Comparison of ENCODE assay signal across 1 cellular context in the genomic region with DNA sequence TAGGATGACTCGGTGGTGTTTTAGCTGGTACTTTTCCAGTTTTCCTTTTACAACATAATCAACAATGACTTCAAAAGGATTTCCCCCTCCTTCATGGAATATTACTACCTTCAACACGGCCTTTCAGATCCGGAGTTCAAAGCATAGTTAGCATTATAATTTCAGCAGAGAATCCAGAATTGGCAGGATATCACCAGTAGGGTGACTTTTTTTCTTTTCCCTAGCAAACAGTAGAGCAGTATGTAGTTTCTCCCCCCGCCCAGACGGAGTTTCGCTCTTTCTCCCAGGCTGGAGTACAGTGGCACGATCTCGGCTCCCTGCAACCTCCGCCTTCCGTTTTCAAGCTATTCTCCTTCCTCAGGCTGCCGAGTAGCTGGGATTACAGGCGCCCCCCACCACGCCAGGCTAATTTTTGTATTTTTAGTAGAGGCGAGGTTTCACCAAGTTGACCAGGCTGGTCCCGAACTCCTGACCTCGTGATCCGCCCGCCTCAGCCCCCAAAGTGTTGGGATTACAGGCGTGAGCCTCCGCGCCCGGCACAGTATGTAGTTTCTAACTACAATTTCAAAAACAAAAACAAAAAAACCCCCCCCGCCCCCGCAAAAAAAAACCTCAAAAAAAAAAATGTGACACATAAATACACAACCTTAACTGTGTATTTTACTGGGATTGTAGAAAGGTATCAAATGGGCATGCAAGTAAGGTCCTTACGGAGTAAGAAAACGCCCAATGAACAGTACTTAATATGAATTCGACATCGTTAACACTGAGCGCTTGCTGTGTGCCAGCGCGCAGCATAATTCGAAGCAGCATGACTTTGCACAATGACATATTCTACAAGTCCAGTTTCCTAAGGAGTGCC.
TF ChIP-seq lines count a peak whose summit lies in the region.

No MANE protein-coding gene starts in this region.

TF ChIP-seq in HepG2, 621 proteins besides CTCF, POLR2A, EP300 and RAD21 (continued from another document and continues in another):
- no peak for TF ChIP-seq SNRNP70 (IDR thresholded peaks at IDR 0.05; ENCODE audit: low read depth, low read length)
- no peak; the same call in 1 of the 2 replicates for TF ChIP-seq SOX13 (IDR thresholded peaks at IDR 0.05)
- TF ChIP-seq SOX13 (CRISPR knock-in tag; conservative IDR thresholded peaks at IDR 0.05 in 1 of 2, IDR thresholded peaks at IDR 0.05 in 1 of 2), result peak in 1 of 2 experiments; percentile 85; a peak in 2 of 4 replicates
- no peak for TF ChIP-seq PCBP2 (optimal IDR thresholded peaks at IDR 0.05; ENCODE audit: low read depth, low read length, poor library complexity, severe bottlenecking)
- TF ChIP-seq, protein P1, sequence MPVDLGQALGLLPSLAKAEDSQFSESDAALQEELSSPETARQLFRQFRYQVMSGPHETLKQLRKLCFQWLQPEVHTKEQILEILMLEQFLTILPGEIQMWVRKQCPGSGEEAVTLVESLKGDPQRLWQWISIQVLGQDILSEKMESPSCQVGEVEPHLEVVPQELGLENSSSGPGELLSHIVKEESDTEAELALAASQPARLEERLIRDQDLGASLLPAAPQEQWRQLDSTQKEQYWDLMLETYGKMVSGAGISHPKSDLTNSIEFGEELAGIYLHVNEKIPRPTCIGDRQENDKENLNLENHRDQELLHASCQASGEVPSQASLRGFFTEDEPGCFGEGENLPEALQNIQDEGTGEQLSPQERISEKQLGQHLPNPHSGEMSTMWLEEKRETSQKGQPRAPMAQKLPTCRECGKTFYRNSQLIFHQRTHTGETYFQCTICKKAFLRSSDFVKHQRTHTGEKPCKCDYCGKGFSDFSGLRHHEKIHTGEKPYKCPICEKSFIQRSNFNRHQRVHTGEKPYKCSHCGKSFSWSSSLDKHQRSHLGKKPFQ (CRISPR knock-in tag; IDR thresholded peaks at IDR 0.05; ENCODE audit: insufficient replicate concordance), result no peak
- TF ChIP-seq ARHGAP35 (CRISPR knock-in tag; IDR thresholded peaks at IDR 0.05; ENCODE audit: borderline replicate concordance), result no peak
- no peak for TF ChIP-seq ZNF549 (CRISPR knock-in tag; IDR thresholded peaks at IDR 0.05)
- no peak for TF ChIP-seq SIX1 (CRISPR knock-in tag; IDR thresholded peaks at IDR 0.05; ENCODE audit: borderline replicate concordance)
- no peak for TF ChIP-seq NFRKB (IDR thresholded peaks at IDR 0.05)
- no peak for TF ChIP-seq PLRG1 (conservative IDR thresholded peaks at IDR 0.05)
- no peak for TF ChIP-seq NFE2L1 (CRISPR knock-in tag; IDR thresholded peaks at IDR 0.05; ENCODE audit: borderline replicate concordance)
- TF ChIP-seq NCOR1 (IDR thresholded peaks at IDR 0.05; ENCODE audit: borderline replicate concordance, low read length), result peak; percentile 49
- TF ChIP-seq, protein P2, sequence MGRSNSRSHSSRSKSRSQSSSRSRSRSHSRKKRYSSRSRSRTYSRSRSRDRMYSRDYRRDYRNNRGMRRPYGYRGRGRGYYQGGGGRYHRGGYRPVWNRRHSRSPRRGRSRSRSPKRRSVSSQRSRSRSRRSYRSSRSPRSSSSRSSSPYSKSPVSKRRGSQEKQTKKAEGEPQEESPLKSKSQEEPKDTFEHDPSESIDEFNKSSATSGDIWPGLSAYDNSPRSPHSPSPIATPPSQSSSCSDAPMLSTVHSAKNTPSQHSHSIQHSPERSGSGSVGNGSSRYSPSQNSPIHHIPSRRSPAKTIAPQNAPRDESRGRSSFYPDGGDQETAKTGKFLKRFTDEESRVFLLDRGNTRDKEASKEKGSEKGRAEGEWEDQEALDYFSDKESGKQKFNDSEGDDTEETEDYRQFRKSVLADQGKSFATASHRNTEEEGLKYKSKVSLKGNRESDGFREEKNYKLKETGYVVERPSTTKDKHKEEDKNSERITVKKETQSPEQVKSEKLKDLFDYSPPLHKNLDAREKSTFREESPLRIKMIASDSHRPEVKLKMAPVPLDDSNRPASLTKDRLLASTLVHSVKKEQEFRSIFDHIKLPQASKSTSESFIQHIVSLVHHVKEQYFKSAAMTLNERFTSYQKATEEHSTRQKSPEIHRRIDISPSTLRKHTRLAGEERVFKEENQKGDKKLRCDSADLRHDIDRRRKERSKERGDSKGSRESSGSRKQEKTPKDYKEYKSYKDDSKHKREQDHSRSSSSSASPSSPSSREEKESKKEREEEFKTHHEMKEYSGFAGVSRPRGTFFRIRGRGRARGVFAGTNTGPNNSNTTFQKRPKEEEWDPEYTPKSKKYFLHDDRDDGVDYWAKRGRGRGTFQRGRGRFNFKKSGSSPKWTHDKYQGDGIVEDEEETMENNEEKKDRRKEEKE (IDR thresholded peaks at IDR 0.05), result no peak
- TF ChIP-seq, protein P3, sequence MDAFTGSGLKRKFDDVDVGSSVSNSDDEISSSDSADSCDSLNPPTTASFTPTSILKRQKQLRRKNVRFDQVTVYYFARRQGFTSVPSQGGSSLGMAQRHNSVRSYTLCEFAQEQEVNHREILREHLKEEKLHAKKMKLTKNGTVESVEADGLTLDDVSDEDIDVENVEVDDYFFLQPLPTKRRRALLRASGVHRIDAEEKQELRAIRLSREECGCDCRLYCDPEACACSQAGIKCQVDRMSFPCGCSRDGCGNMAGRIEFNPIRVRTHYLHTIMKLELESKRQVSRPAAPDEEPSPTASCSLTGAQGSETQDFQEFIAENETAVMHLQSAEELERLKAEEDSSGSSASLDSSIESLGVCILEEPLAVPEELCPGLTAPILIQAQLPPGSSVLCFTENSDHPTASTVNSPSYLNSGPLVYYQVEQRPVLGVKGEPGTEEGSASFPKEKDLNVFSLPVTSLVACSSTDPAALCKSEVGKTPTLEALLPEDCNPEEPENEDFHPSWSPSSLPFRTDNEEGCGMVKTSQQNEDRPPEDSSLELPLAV (CRISPR knock-in tag; conservative IDR thresholded peaks at IDR 0.05; ENCODE audit: low read depth), result no peak
- TF ChIP-seq, protein P4, sequence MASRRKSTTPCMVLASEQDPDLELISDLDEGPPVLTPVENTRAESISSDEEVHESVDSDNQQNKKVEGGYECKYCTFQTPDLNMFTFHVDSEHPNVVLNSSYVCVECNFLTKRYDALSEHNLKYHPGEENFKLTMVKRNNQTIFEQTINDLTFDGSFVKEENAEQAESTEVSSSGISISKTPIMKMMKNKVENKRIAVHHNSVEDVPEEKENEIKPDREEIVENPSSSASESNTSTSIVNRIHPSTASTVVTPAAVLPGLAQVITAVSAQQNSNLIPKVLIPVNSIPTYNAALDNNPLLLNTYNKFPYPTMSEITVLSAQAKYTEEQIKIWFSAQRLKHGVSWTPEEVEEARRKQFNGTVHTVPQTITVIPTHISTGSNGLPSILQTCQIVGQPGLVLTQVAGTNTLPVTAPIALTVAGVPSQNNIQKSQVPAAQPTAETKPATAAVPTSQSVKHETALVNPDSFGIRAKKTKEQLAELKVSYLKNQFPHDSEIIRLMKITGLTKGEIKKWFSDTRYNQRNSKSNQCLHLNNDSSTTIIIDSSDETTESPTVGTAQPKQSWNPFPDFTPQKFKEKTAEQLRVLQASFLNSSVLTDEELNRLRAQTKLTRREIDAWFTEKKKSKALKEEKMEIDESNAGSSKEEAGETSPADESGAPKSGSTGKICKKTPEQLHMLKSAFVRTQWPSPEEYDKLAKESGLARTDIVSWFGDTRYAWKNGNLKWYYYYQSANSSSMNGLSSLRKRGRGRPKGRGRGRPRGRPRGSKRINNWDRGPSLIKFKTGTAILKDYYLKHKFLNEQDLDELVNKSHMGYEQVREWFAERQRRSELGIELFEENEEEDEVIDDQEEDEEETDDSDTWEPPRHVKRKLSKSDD (CRISPR knock-in tag; IDR thresholded peaks at IDR 0.05; ENCODE audit: low read depth), result no peak
- TF ChIP-seq SMARCE1 (IDR thresholded peaks at IDR 0.05; ENCODE audit: borderline replicate concordance), result no peak
- no peak for TF ChIP-seq POGZ (CRISPR knock-in tag; IDR thresholded peaks at IDR 0.05)
- TF ChIP-seq RELA (CRISPR knock-in tag; IDR thresholded peaks at IDR 0.05), result no peak
- no peak for TF ChIP-seq GZF1 (CRISPR knock-in tag; IDR thresholded peaks at IDR 0.05)
- TF ChIP-seq ZNF652 (CRISPR knock-in tag; IDR thresholded peaks at IDR 0.05; ENCODE audit: borderline replicate concordance, low read depth), result no peak
- TF ChIP-seq, protein P5, sequence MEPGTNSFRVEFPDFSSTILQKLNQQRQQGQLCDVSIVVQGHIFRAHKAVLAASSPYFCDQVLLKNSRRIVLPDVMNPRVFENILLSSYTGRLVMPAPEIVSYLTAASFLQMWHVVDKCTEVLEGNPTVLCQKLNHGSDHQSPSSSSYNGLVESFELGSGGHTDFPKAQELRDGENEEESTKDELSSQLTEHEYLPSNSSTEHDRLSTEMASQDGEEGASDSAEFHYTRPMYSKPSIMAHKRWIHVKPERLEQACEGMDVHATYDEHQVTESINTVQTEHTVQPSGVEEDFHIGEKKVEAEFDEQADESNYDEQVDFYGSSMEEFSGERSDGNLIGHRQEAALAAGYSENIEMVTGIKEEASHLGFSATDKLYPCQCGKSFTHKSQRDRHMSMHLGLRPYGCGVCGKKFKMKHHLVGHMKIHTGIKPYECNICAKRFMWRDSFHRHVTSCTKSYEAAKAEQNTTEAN (CRISPR knock-in tag; conservative IDR thresholded peaks at IDR 0.05), result no peak
- no peak for TF ChIP-seq JUNB (CRISPR knock-in tag; IDR thresholded peaks at IDR 0.05; ENCODE audit: borderline replicate concordance)
- TF ChIP-seq ZNF333 (CRISPR knock-in tag; IDR thresholded peaks at IDR 0.05; ENCODE audit: borderline replicate concordance), result no peak
- no peak for TF ChIP-seq ZSCAN30 (CRISPR knock-in tag; IDR thresholded peaks at IDR 0.05)
- TF ChIP-seq CAMTA2 (CRISPR knock-in tag; IDR thresholded peaks at IDR 0.05; ENCODE audit: borderline replicate concordance), result no peak
- TF ChIP-seq SAFB2 (CRISPR knock-in tag; IDR thresholded peaks at IDR 0.05; ENCODE audit: borderline replicate concordance, low read depth), result no peak
- TF ChIP-seq ZNF17 (CRISPR knock-in tag; IDR thresholded peaks at IDR 0.05), result no peak
- no peak for TF ChIP-seq ZNF329 (CRISPR knock-in tag; IDR thresholded peaks at IDR 0.05; ENCODE audit: low read depth)
- TF ChIP-seq, protein P6, sequence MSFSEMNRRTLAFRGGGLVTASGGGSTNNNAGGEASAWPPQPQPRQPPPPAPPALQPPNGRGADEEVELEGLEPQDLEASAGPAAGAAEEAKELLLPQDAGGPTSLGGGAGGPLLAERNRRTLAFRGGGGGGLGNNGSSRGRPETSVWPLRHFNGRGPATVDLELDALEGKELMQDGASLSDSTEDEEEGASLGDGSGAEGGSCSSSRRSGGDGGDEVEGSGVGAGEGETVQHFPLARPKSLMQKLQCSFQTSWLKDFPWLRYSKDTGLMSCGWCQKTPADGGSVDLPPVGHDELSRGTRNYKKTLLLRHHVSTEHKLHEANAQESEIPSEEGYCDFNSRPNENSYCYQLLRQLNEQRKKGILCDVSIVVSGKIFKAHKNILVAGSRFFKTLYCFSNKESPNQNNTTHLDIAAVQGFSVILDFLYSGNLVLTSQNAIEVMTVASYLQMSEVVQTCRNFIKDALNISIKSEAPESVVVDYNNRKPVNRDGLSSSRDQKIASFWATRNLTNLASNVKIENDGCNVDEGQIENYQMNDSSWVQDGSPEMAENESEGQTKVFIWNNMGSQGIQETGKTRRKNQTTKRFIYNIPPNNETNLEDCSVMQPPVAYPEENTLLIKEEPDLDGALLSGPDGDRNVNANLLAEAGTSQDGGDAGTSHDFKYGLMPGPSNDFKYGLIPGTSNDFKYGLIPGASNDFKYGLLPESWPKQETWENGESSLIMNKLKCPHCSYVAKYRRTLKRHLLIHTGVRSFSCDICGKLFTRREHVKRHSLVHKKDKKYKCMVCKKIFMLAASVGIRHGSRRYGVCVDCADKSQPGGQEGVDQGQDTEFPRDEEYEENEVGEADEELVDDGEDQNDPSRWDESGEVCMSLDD (CRISPR knock-in tag; IDR thresholded peaks at IDR 0.05; ENCODE audit: borderline replicate concordance), result no peak
- no peak for TF ChIP-seq FLYWCH1 (CRISPR knock-in tag; IDR thresholded peaks at IDR 0.05)
- TF ChIP-seq BRD4 (CRISPR knock-in tag; IDR thresholded peaks at IDR 0.05), result no peak; the same call in 1 of the 2 replicates
- no peak for TF ChIP-seq JDP2 (CRISPR knock-in tag; IDR thresholded peaks at IDR 0.05; ENCODE audit: borderline replicate concordance)
- no peak for TF ChIP-seq ZNF672 (CRISPR knock-in tag; IDR thresholded peaks at IDR 0.05)
- TF ChIP-seq ZSCAN29 (CRISPR knock-in tag; conservative IDR thresholded peaks at IDR 0.05), result no peak; the same call in 1 of the 2 replicates
- TF ChIP-seq NKX3-1 (CRISPR knock-in tag; IDR thresholded peaks at IDR 0.05), result no peak
- TF ChIP-seq, protein P7, sequence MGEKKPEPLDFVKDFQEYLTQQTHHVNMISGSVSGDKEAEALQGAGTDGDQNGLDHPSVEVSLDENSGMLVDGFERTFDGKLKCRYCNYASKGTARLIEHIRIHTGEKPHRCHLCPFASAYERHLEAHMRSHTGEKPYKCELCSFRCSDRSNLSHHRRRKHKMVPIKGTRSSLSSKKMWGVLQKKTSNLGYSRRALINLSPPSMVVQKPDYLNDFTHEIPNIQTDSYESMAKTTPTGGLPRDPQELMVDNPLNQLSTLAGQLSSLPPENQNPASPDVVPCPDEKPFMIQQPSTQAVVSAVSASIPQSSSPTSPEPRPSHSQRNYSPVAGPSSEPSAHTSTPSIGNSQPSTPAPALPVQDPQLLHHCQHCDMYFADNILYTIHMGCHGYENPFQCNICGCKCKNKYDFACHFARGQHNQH (CRISPR knock-in tag; IDR thresholded peaks at IDR 0.05), result no peak
- TF ChIP-seq NBN (conservative IDR thresholded peaks at IDR 0.05), result no peak
- no peak for TF ChIP-seq ADNP (CRISPR knock-in tag; IDR thresholded peaks at IDR 0.05)
- TF ChIP-seq, protein P8, sequence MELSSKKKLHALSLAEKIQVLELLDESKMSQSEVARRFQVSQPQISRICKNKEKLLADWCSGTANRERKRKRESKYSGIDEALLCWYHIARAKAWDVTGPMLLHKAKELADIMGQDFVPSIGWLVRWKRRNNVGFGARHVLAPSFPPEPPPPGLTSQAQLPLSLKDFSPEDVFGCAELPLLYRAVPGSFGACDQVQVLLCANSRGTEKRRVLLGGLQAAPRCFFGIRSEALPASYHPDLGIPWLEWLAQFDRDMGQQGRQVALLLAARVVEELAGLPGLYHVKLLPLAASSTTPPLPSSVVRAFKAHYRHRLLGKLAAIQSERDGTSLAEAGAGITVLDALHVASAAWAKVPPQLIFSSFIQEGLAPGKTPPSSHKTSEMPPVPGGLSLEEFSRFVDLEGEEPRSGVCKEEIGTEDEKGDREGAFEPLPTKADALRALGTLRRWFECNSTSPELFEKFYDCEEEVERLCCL (CRISPR knock-in tag; IDR thresholded peaks at IDR 0.05; ENCODE audit: borderline replicate concordance), result no peak
- TF ChIP-seq ZNF747 (CRISPR knock-in tag; IDR thresholded peaks at IDR 0.05; ENCODE audit: borderline replicate concordance), result no peak
- TF ChIP-seq CEBPB (IDR thresholded peaks at IDR 0.05; ENCODE audit: borderline replicate concordance, low read depth, low read length), result no peak
- TF ChIP-seq MED1 (CRISPR knock-in tag; IDR thresholded peaks at IDR 0.05), result peak; percentile 91
- peak; percentile 49; the same call in 1 of the 2 replicates for TF ChIP-seq ZNF816 (CRISPR knock-in tag; IDR thresholded peaks at IDR 0.05; ENCODE audit: borderline replicate concordance)
- TF ChIP-seq NFKB2 (CRISPR knock-in tag; IDR thresholded peaks at IDR 0.05; ENCODE audit: borderline replicate concordance), result no peak
- no peak for TF ChIP-seq NFIB (CRISPR knock-in tag; IDR thresholded peaks at IDR 0.05; ENCODE audit: borderline replicate concordance)
- TF ChIP-seq TBX3 (IDR thresholded peaks at IDR 0.05; ENCODE audit: borderline replicate concordance), result peak; percentile 20; the same call in 1 of the 2 replicates
- no peak for TF ChIP-seq ATM (IDR thresholded peaks at IDR 0.05; ENCODE audit: borderline replicate concordance)
